Comparison of ENCODE assay signal across 8 cellular contexts in genomic region chr2:112480540-112481049, GRCh38. TPM values are rescaled to one million over a fixed set of nuclear protein-coding genes. Genes with fewer than 3 reads are reported as not detected.
DNase-seq lines count a peak whose midpoint lies in the region; ATAC-seq and TF ChIP-seq lines count a peak whose summit lies in the region.

No MANE protein-coding gene starts in this region.

- H3K36me3 Mint-ChIP-seq in brain = peaks cover 15% of the 10 kb centered on the region

- no peak for ATAC-seq in HG03457 (IDR thresholded peaks at IDR 0.05; ENCODE audit: unreplicated experiment)
- ATAC-seq in GM19395 (IDR thresholded peaks at IDR 0.05; ENCODE audit: unreplicated experiment) = no peak

- peaks cover 17% of the 10 kb centered on the region for H3K27me3 Mint-ChIP-seq in brain

- H3K36me3 ChIP-seq in NT2/D1 (ENCODE audit: insufficient read depth, insufficient read length, low read length) = peaks cover 22% of the 10 kb centered on the region
- no peaks in the 10 kb centered on the region for H3K36me3 ChIP-seq in mucosa of stomach (ENCODE audit: control insufficient read depth, insufficient read depth, low read length)
- H3K36me3 ChIP-seq in vagina = no peaks in the 10 kb centered on the region

- H3K9ac ChIP-seq in NT2/D1 (ENCODE audit: insufficient read length, low read depth) (peak overlapping the region; percentile 92), mucosa of stomach (ENCODE audit: low read length) (no peak overlapping the region)

- H3K4me3 Mint-ChIP-seq in brain = peak overlapping the region; percentile 92 to 98 (median 96)

- H3K27me3 ChIP-seq in NT2/D1 (ENCODE audit: insufficient read depth, insufficient read length) (peaks cover 7% of the 10 kb centered on the region), mucosa of stomach (ENCODE audit: control insufficient read depth, insufficient read depth, low read length) (no peaks in the 10 kb centered on the region), vagina (no peaks in the 10 kb centered on the region)

- DNase-seq in NT2/D1 (ENCODE audit: low read depth, low spot score) = no peak
- DNase-seq in vagina (ENCODE audit: extremely low spot score in 2 of 2) = no peak
- no peak for DNase-seq in kidney glomerular epithelial cell (lab: John Stamatoyannopoulos, UW)

- peak overlapping the region; percentile 93 to 99 (median 97) for H3K27ac Mint-ChIP-seq in brain

- H3K9me3 Mint-ChIP-seq in brain = peaks cover 0 to 2% (median 0%) of the 10 kb centered on the region in 5 experiments

- H3K4me1 ChIP-seq in NT2/D1 (ENCODE audit: insufficient read depth, insufficient read length) (no peaks in the 10 kb centered on the region), mucosa of stomach (ENCODE audit: control insufficient read depth, insufficient read depth, low read length) (peaks cover 18% of the 10 kb centered on the region), vagina (peaks cover 18% of the 10 kb centered on the region)

- TF ChIP-seq CTCF in GM12873 (IDR thresholded peaks at IDR 0.05; ENCODE audit: insufficient read depth, low read depth, low read length, missing control alignments) = peak; percentile 31
- no peak for TF ChIP-seq CTCF in brain (conservative IDR thresholded peaks at IDR 0.05)
- TF ChIP-seq CTCF in vagina (IDR thresholded peaks at IDR 0.05) = no peak

- H3K4me3 ChIP-seq in NT2/D1 (ENCODE audit: insufficient read length, low read depth) (peak overlapping the region; percentile 55), mucosa of stomach (ENCODE audit: low read length) (peak overlapping the region; percentile 75), vagina (peak overlapping the region; percentile 73 to 75)

- intact Hi-C loops in vagina (cut with DNase I) = loop anchor here (10.0 kb wide), 1 partner anchor 104 kb away; the partner anchor contains the start of gene CHCHD5

- TF ChIP-seq POLR2A in vagina (IDR thresholded peaks at IDR 0.05) = no peak

- peaks cover 32% of the 10 kb centered on the region for H3K4me1 Mint-ChIP-seq in brain

- H3K27ac ChIP-seq in vagina = peak overlapping the region; percentile 79

- H3K9me3 ChIP-seq in NT2/D1 (ENCODE audit: insufficient read depth, low read length) = no peaks in the 10 kb centered on the region
- no peaks in the 10 kb centered on the region for H3K9me3 ChIP-seq in mucosa of stomach (ENCODE audit: control insufficient read depth, low read length)
- no peaks in the 10 kb centered on the region for H3K9me3 ChIP-seq in vagina

RNA-seq across cellular contexts. Expression of gene TTL, which starts 1.4 kb away (rescaled TPM):
- polyA plus RNA-seq in brain (ENCODE audit: insufficient read depth, low read depth, low replicate concordance) = 36.6 TPM
- total RNA-seq in vagina = 11.0 TPM

RNA-seq across cellular contexts. Expression of gene RGPD8, which starts 47.1 kb away (rescaled TPM):
- polyA plus RNA-seq in brain (ENCODE audit: insufficient read depth, low read depth, low replicate concordance) = 1.0 TPM
- total RNA-seq in vagina = 26.3 TPM
